In genomic region chr6:155221086-155221485, GRCh38 we compare ENCODE assay signal across 17 cellular contexts. TPM values are rescaled to one million over a fixed set of nuclear protein-coding genes. Genes with fewer than 3 reads are reported as not detected.
DNase-seq lines count a peak whose midpoint lies in the region; TF ChIP-seq lines count a peak whose summit lies in the region.
"Had no signal": no experiment of that assay in that cellular context is flagged by ENCODE, and none has a peak within 500 bp of the region (broad histone marks: within the 10 kb centered on the region; RNA-seq: fewer than 3 reads in every experiment).

No MANE protein-coding gene starts in this region.

- no peak overlapping the region for H3K27ac ChIP-seq in trophoblast cell (ENCODE audit: low read depth, low read length)
- no peak overlapping the region for H3K27ac ChIP-seq in left ventricle myocardium inferior (replicated peaks)

- H3K4me3 ChIP-seq in trophoblast cell (ENCODE audit: low read depth, low read length) (no peak overlapping the region), left ventricle myocardium inferior (no peak overlapping the region)

- no peaks in the 10 kb centered on the region for H3K9me3 Mint-ChIP-seq in brain
- H3K9me3 Mint-ChIP-seq: CD8-positive, alpha-beta T cell had no signal

- no peak overlapping the region for H2AFZ ChIP-seq in trophoblast cell (ENCODE audit: insufficient read depth, low read length, poor library complexity)

- H3K36me3 ChIP-seq in trophoblast cell (ENCODE audit: control insufficient read depth in 1 of 2, insufficient read depth in 2 of 2, low read length in 2 of 2), result no peaks in the 10 kb centered on the region
- H3K36me3 ChIP-seq in left ventricle myocardium inferior, result no peaks in the 10 kb centered on the region

- no peak overlapping the region for H2BK12ac ChIP-seq in trophoblast cell (ENCODE audit: low read length)

- no peaks in the 10 kb centered on the region for H3K79me2 ChIP-seq in trophoblast cell (ENCODE audit: control insufficient read depth, insufficient read depth, low read length, poor library complexity)

- H3K79me1 ChIP-seq in trophoblast cell (ENCODE audit: low read length), result no peaks in the 10 kb centered on the region

- peak overlapping the region in 3 of 5 experiments; percentile 84 to 91 (median 89) for H3K27ac Mint-ChIP-seq in brain
- H3K27ac Mint-ChIP-seq: CD8-positive, alpha-beta T cell had no signal

- peak overlapping the region in 2 of 5 experiments; percentile 42 to 76 for H3K4me3 Mint-ChIP-seq in brain
- H3K4me3 Mint-ChIP-seq: CD8-positive, alpha-beta T cell had no signal

- H3K18ac ChIP-seq in trophoblast cell (ENCODE audit: low read length), result no peak overlapping the region

- no peak overlapping the region for H3K14ac ChIP-seq in trophoblast cell (ENCODE audit: low read length)

- no peaks in the 10 kb centered on the region for H3K9me3 ChIP-seq in trophoblast cell (ENCODE audit: insufficient read depth, low read depth, low read length)
- no peaks in the 10 kb centered on the region for H3K9me3 ChIP-seq in left ventricle myocardium inferior (replicated peaks)

- no CpG with 5 or more reads among the region's 4 CpGs for WGBS in trophoblast cell (ENCODE audit: extremely low coverage, insufficient coverage, insufficient read length)

- no peaks in the 10 kb centered on the region for H3K27me3 Mint-ChIP-seq in brain

- no peak for TF ChIP-seq CTCF in brain (conservative IDR thresholded peaks at IDR 0.05)
- no peak for TF ChIP-seq CTCF in left ventricle myocardium inferior (IDR thresholded peaks at IDR 0.05; ENCODE audit: borderline replicate concordance)

- peaks cover 79% of the 10 kb centered on the region for H3K4me1 Mint-ChIP-seq in brain

- H3K9ac ChIP-seq in trophoblast cell (ENCODE audit: low read length), result no peak overlapping the region

- peak; percentile 24 to 49 for DNase-seq in NOMO-1 (lab: John Stamatoyannopoulos, UW; ENCODE audit: unreplicated experiment in 2 of 2)
- DNase-seq in NOMO-1 treated with dmso at 0.1 percent for 144 hours (lab: John Stamatoyannopoulos, UW; ENCODE audit: unreplicated experiment), result no peak
- DNase-seq in trophoblast cell, result peak; percentile 2 to 12
- no peak for DNase-seq in AG08395 (ENCODE audit: low spot score)
- no peak for DNase-seq in SK-N-DZ (ENCODE audit: low spot score)
- no peak for DNase-seq in left ventricle myocardium inferior
- DNase-seq: KBM-7, NCI-H1417, NCI-H187 treated with DMSO at 0.1 percent for 48 hours, NCI-H2171, NCI-H446 treated with DMSO at 0.1 percent for 48 hours, RPMI8226, SHP77 treated with DMSO at 0.1 percent for 48 hours had no signal

- H4K12ac ChIP-seq in trophoblast cell (ENCODE audit: low read depth, low read length), result no peak overlapping the region

- H4K8ac ChIP-seq in trophoblast cell (ENCODE audit: low read depth, low read length), result no peak overlapping the region

- no peak overlapping the region for H2BK120ac ChIP-seq in trophoblast cell (ENCODE audit: insufficient read depth, low read length, poor library complexity)

- H3K4me2 ChIP-seq in trophoblast cell (ENCODE audit: low read length), result no peak overlapping the region

- no peak overlapping the region for H3K4ac ChIP-seq in trophoblast cell (ENCODE audit: low read depth, low read length)

- no peak overlapping the region for H2AK5ac ChIP-seq in trophoblast cell (ENCODE audit: low read length)

- no peak overlapping the region for H3K23ac ChIP-seq in trophoblast cell (ENCODE audit: low read length)

- peaks cover 6% of the 10 kb centered on the region for H3K36me3 Mint-ChIP-seq in brain
- H3K36me3 Mint-ChIP-seq: CD8-positive, alpha-beta T cell had no signal

- H3K4me1 ChIP-seq in trophoblast cell (ENCODE audit: control insufficient read depth in 1 of 2, insufficient read depth in 2 of 2, low read length in 2 of 2) (peaks cover 3 to 6% of the 10 kb centered on the region in 2 experiments), left ventricle myocardium inferior (no peaks in the 10 kb centered on the region)

- H3K27me3 ChIP-seq in trophoblast cell (ENCODE audit: insufficient read depth, low read length), result no peaks in the 10 kb centered on the region
- H3K27me3 ChIP-seq in left ventricle myocardium inferior (ENCODE audit: low read depth), result no peaks in the 10 kb centered on the region

- no peak overlapping the region for H4K91ac ChIP-seq in trophoblast cell (ENCODE audit: low read depth, low read length)

- H2BK5ac ChIP-seq in trophoblast cell (ENCODE audit: low read depth, low read length, poor library complexity), result no peak overlapping the region

- intact Hi-C loops in left ventricle myocardium inferior (cut with micrococcal nuclease), result no loop called here

RNA-seq across cellular contexts. Expression of gene CLDN20, which starts 42.7 kb away (rescaled TPM):
- not detected for polyA plus RNA-seq in brain (ENCODE audit: insufficient read depth, low read depth, low replicate concordance)
- polyA plus RNA-seq in trophoblast cell (2013), result not detected in 2 replicates
- polyA plus RNA-seq in SK-N-DZ (2014; cell fraction: cytosol; rRNA removed), result not detected in 2 replicates
- polyA plus RNA-seq in SK-N-DZ (2014; cell fraction: nucleus; rRNA removed), result not detected in 2 replicates
- not detected for total RNA-seq in left ventricle myocardium inferior
- total RNA-seq: CD8-positive, alpha-beta T cell; H4 had no signal
- polyA plus RNA-seq: BJ had no signal

Comparison
In these comparisons a context has a peak if more than half of its experiments do, and no peak if none do; other contexts are left out.
1. DNase-seq: peak in NOMO-1 (2 of 2) and trophoblast cell (2 of 2); none in NOMO-1 treated with dmso at 0.1 percent for 144 hours (single experiment), AG08395 (single experiment), SK-N-DZ (single experiment) and left ventricle myocardium inferior (single experiment).